Comparison of ENCODE assay signal across 24 cellular contexts in the genomic region with DNA sequence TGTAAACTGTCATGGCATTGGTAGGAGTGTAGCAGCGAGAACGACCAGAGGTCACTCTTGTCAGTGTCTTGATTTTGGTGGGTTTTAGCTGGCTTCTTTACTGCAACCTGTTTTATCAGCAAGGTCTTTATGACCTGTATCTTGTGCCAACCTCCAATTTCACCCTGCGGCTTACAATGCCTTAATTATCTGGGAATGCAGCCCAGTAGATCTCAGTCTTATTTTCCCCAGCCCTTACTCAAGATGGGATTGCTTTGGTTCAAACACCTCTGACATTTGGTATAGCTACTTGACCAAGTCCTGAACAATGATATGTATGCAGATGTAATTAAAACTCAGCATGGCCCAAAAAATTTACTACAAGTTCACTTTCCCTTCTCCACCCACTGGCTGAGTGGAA.
"Had no signal": no experiment of that assay in that cellular context is flagged by ENCODE, and none has a peak within 500 bp of the region (broad histone marks: within the 10 kb centered on the region; RNA-seq: fewer than 3 reads in every experiment).

No MANE protein-coding gene starts in this region.

- H3K27me3 ChIP-seq: colonic mucosa, dorsolateral prefrontal cortex, esophagus muscularis mucosa, esophagus squamous epithelium, foreskin keratinocyte, gastrocnemius medialis, gastroesophageal sphincter, heart right ventricle, hepatocyte had no signal

- H3K9me3 ChIP-seq: colonic mucosa, esophagus muscularis mucosa, esophagus squamous epithelium, gastrocnemius medialis, gastroesophageal sphincter had no signal

- ATAC-seq: effector memory CD8-positive, alpha-beta T cell; esophagus mucosa; foreskin keratinocyte; gastrocnemius medialis; gastroesophageal sphincter; heart right ventricle had no signal

- H3K27ac ChIP-seq: colonic mucosa, coronary artery, dorsolateral prefrontal cortex, epithelial cell of prostate, esophagus muscularis mucosa, esophagus squamous epithelium, foreskin keratinocyte, gastrocnemius medialis, gastroesophageal sphincter, heart right ventricle, hepatocyte had no signal

- DNase-seq: colonic mucosa; cortex of kidney; dermis blood vessel endothelial cell; dorsolateral prefrontal cortex; effector CD4-positive, alpha-beta T cell; effector CD8-positive, alpha-beta T cell; effector memory CD4-positive, alpha-beta T cell; effector memory CD8-positive, alpha-beta T cell; endodermal cell; erythroblast; esophagus squamous epithelium; foreskin fibroblast; foreskin keratinocyte; foreskin melanocyte; gastrocnemius medialis; glutamatergic neuron; head of caudate nucleus; heart right ventricle had no signal

- H3K4me3 ChIP-seq: colonic mucosa, coronary artery, dorsolateral prefrontal cortex, esophagus muscularis mucosa, esophagus squamous epithelium, gastrocnemius medialis, gastroesophageal sphincter, heart right ventricle, hepatocyte had no signal

- H3K4me1 ChIP-seq: colonic mucosa, esophagus muscularis mucosa, esophagus squamous epithelium, foreskin keratinocyte, gastrocnemius medialis, gastroesophageal sphincter had no signal

- H3K36me3 ChIP-seq: colonic mucosa, esophagus muscularis mucosa, esophagus squamous epithelium, gastrocnemius medialis, gastroesophageal sphincter, heart right ventricle had no signal
